17 cellular contexts compared by ENCODE assay signal in the genomic region with DNA sequence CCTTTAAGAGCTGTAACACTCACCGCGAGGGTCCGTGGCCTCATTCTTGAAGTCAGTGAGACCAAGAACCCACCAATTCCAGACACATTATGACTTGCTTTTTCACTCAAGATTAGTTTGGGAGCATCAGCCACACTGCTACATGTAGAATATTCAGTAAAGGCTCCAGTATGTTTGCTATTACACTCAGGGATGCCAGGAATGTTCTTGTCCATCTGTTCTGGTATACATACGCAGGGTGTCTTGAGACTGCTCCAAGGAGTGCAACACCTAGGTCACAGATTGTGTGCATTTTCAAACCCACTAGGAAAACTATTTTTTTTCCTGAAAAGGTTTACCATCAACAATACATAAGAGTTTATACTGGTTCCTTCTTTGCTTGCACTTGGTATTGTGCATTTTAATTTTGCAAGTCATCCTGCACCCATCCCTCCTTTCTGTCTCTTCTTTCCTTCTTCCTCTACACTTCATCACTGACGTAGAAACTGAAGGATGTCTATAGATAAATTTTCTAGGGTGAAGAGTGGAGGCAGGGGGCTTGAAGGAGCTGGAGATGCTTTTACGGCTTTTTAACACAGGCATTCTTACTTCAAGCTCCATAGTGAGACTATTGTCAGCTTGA. TPM values are rescaled to one million over a fixed set of nuclear protein-coding genes. Genes with fewer than 3 reads are reported as not detected.
DNase-seq lines count a peak whose midpoint lies in the region; ATAC-seq and TF ChIP-seq lines count a peak whose summit lies in the region.
"Had no signal": no experiment of that assay in that cellular context is flagged by ENCODE, and none has a peak within 500 bp of the region (broad histone marks: within the 10 kb centered on the region; RNA-seq: fewer than 3 reads in every experiment).

No MANE protein-coding gene starts in this region.

- POLR2A ChIA-PET in SK-N-SH (lab: Yijun Ruan, JAX): no interaction called here

- no peaks in the 10 kb centered on the region for H3K36me3 Mint-ChIP-seq in CD14-positive monocyte

- H3K36me3 ChIP-seq in SK-N-SH (replicated peaks in 1 of 2; ENCODE audit: control insufficient read depth in 1 of 2, insufficient read depth in 2 of 2, low read length in 1 of 2) (no peaks in the 10 kb centered on the region), upper lobe of right lung (no peaks in the 10 kb centered on the region)

- ATAC-seq in SK-N-SH treated with all-trans-retinoic acid at 6 μM for 48 hours: peak; percentile 41; the same call in 1 of the 3 replicates
- ATAC-seq in upper lobe of right lung: peak; percentile 62
- ATAC-seq in GM18505 (IDR thresholded peaks at IDR 0.05; ENCODE audit: unreplicated experiment): no peak
- ATAC-seq in HG02981 (IDR thresholded peaks at IDR 0.05; ENCODE audit: unreplicated experiment): no peak

- H3K79me2 ChIP-seq in SK-N-SH (ENCODE audit: insufficient read depth): no peaks in the 10 kb centered on the region

- no peaks in the 10 kb centered on the region for H3K4me1 Mint-ChIP-seq in CD14-positive monocyte

- TF ChIP-seq POLR2A in GM18505 (IDR thresholded peaks at IDR 0.05; ENCODE audit: borderline replicate concordance, extremely low read depth, insufficient read depth, insufficient read length): no peak

- H3K4me3 Mint-ChIP-seq in CD14-positive monocyte: no peak overlapping the region
- H3K4me3 Mint-ChIP-seq: CD4-positive, alpha-beta T cell; HFFc6 had no signal

- DNase-seq in SK-N-SH: no peak
- DNase-seq in cerebellum (ENCODE audit: low spot score): peak; percentile 66
- DNase-seq in iris pigment epithelial cell (ENCODE audit: low read depth): peak; percentile 43
- no peak for DNase-seq in upper lobe of right lung
- DNase-seq in CD14-positive monocyte (ENCODE audit: low spot score): no peak
- DNase-seq: CD4-positive, alpha-beta T cell; DMS79 treated with DMSO at 0.1 percent for 48 hours; GDM1; HFFc6; MM.1S; NCI-H1105; NCI-H187; NCI-H446 treated with DMSO at 0.1 percent for 48 hours; SHP77 had no signal

- H3K27ac ChIP-seq in SK-N-SH (ENCODE audit: low read depth in 2 of 2, low read length in 1 of 2) (no peak overlapping the region), upper lobe of right lung (no peak overlapping the region)

- peaks cover 3 to 7% (median 5%) of the 10 kb centered on the region in 3 donors for H3K27me3 Mint-ChIP-seq in CD14-positive monocyte (ENCODE audit: low read depth in 3 of 3)
- H3K27me3 Mint-ChIP-seq: CD4-positive, alpha-beta T cell had no signal

- no peak overlapping the region for H3K9ac ChIP-seq in SK-N-SH

- peaks cover 0 to 6% (median 4%) of the 10 kb centered on the region in 7 donors for H3K9me3 Mint-ChIP-seq in CD14-positive monocyte
- H3K9me3 Mint-ChIP-seq: CD4-positive, alpha-beta T cell; HFFc6 had no signal

- no peak overlapping the region for H3K4me2 ChIP-seq in SK-N-SH

- intact Hi-C loops in upper lobe of right lung (cut with DNase I) (no loop called here), CD14-positive monocyte (cut with micrococcal nuclease) (no loop called here)

- no peaks in the 10 kb centered on the region for H4K20me1 ChIP-seq in SK-N-SH (ENCODE audit: insufficient read depth)

- WGBS in SK-N-SH (ENCODE audit: low lambda C conversion rate): 91% methylated on average over 6 of the region's 6 CpGs

- TF ChIP-seq EP300 in SK-N-SH (IDR thresholded peaks at IDR 0.05; ENCODE audit: borderline replicate concordance in 1 of 2, low read depth in 1 of 2, low read length in 1 of 2): no peak

- no peak overlapping the region for H2AFZ ChIP-seq in SK-N-SH (ENCODE audit: low read depth)

- TF ChIP-seq CTCF in SK-N-SH (IDR thresholded peaks at IDR 0.05): no peak
- no peak for TF ChIP-seq CTCF in upper lobe of right lung (IDR thresholded peaks at IDR 0.05)
- TF ChIP-seq CTCF in CD14-positive monocyte (IDR thresholded peaks at IDR 0.05): no peak

- no peak overlapping the region for H3K4me3 ChIP-seq in SK-N-SH (ENCODE audit: low read depth in 2 of 2, low read length in 1 of 2)
- H3K4me3 ChIP-seq in upper lobe of right lung: no peak overlapping the region

- TF ChIP-seq RAD21 in SK-N-SH (IDR thresholded peaks at IDR 0.05; ENCODE audit: low read length): no peak

- peaks cover 10% of the 10 kb centered on the region for H3F3A ChIP-seq in SK-N-SH (replicated peaks; ENCODE audit: insufficient read depth)

- CTCF ChIA-PET in SK-N-SH (lab: Yijun Ruan, JAX): interaction anchor here (1.1 kb wide), 2 partner anchors 35 to 36 kb away, joined by 3 to 4 read pairs; no protein-coding TSS in a partner anchor

- H3K27ac Mint-ChIP-seq in CD14-positive monocyte: no peak overlapping the region
- H3K27ac Mint-ChIP-seq: CD4-positive, alpha-beta T cell; HFFc6 had no signal

- H3K4me1 ChIP-seq in SK-N-SH (ENCODE audit: control insufficient read depth in 1 of 2, insufficient read depth in 2 of 2, low read depth in 1 of 2, low read length in 1 of 2): peaks cover 0 to 16% of the 10 kb centered on the region in 2 experiments; a peak in 1 of 4 replicates
- H3K4me1 ChIP-seq in upper lobe of right lung: no peaks in the 10 kb centered on the region

- H3K27me3 ChIP-seq in SK-N-SH (ENCODE audit: insufficient read depth) (no peaks in the 10 kb centered on the region), upper lobe of right lung (no peaks in the 10 kb centered on the region)

- H3K9me3 ChIP-seq in SK-N-SH: no peaks in the 10 kb centered on the region; the same call in 1 of the 2 replicates
- H3K9me3 ChIP-seq in upper lobe of right lung: no peaks in the 10 kb centered on the region

- H3K9me2 ChIP-seq in SK-N-SH: no peaks in the 10 kb centered on the region

TF ChIP-seq in SK-N-SH treated with all-trans-retinoic acid at 6 μM for 48 hours, 23 proteins besides CTCF, POLR2A, EP300 and RAD21 (continues in another document):
- TF ChIP-seq, protein P1, sequence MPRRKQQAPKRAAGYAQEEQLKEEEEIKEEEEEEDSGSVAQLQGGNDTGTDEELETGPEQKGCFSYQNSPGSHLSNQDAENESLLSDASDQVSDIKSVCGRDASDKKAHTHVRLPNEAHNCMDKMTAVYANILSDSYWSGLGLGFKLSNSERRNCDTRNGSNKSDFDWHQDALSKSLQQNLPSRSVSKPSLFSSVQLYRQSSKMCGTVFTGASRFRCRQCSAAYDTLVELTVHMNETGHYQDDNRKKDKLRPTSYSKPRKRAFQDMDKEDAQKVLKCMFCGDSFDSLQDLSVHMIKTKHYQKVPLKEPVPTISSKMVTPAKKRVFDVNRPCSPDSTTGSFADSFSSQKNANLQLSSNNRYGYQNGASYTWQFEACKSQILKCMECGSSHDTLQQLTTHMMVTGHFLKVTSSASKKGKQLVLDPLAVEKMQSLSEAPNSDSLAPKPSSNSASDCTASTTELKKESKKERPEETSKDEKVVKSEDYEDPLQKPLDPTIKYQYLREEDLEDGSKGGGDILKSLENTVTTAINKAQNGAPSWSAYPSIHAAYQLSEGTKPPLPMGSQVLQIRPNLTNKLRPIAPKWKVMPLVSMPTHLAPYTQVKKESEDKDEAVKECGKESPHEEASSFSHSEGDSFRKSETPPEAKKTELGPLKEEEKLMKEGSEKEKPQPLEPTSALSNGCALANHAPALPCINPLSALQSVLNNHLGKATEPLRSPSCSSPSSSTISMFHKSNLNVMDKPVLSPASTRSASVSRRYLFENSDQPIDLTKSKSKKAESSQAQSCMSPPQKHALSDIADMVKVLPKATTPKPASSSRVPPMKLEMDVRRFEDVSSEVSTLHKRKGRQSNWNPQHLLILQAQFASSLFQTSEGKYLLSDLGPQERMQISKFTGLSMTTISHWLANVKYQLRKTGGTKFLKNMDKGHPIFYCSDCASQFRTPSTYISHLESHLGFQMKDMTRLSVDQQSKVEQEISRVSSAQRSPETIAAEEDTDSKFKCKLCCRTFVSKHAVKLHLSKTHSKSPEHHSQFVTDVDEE (CRISPR knock-in tag; IDR thresholded peaks at IDR 0.05): no peak
- TF ChIP-seq OSR1 (CRISPR knock-in tag; IDR thresholded peaks at IDR 0.05): no peak
- TF ChIP-seq ZNF70 (CRISPR knock-in tag; IDR thresholded peaks at IDR 0.05): no peak
- no peak for TF ChIP-seq CSDC2 (CRISPR knock-in tag; IDR thresholded peaks at IDR 0.05)
- TF ChIP-seq TOX (CRISPR knock-in tag; IDR thresholded peaks at IDR 0.05; ENCODE audit: borderline replicate concordance): no peak
- no peak for TF ChIP-seq ZNF8 (CRISPR knock-in tag; IDR thresholded peaks at IDR 0.05)
- TF ChIP-seq ARNTL (CRISPR knock-in tag; IDR thresholded peaks at IDR 0.05; ENCODE audit: borderline replicate concordance, low read depth): no peak

TF ChIP-seq in SK-N-SH, 30 proteins besides CTCF, POLR2A, EP300 and RAD21 (continues in another document):
- TF ChIP-seq, protein P2, sequence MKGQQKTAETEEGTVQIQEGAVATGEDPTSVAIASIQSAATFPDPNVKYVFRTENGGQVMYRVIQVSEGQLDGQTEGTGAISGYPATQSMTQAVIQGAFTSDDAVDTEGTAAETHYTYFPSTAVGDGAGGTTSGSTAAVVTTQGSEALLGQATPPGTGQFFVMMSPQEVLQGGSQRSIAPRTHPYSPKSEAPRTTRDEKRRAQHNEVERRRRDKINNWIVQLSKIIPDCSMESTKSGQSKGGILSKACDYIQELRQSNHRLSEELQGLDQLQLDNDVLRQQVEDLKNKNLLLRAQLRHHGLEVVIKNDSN (IDR thresholded peaks at IDR 0.05; ENCODE audit: borderline replicate concordance, low read depth): no peak
- no peak for TF ChIP-seq JUND (IDR thresholded peaks at IDR 0.05)

RNA-seq across cellular contexts. Expression of a gene that starts 35.3 kb away (rescaled TPM):
- polyA plus RNA-seq in SK-N-SH (2012; rRNA removed) (7.8 and 11.1 TPM in 2 replicates), CD14-positive monocyte (not detected)
- polyA plus RNA-seq in SK-N-SH (2012; cell fraction: cytosol; rRNA removed): 10.0 and 10.6 TPM in 2 replicates
- polyA plus RNA-seq in SK-N-SH (2012; cell fraction: nucleus; rRNA removed): 9.4 and 21.8 TPM in 2 replicates
- total RNA-seq in cerebellum (502 TPM), upper lobe of right lung (44.0 TPM)

Comparison
In these comparisons a context has a peak if more than half of its experiments do, and no peak if none do; other contexts are left out.
1. ATAC-seq: peak in SK-N-SH treated with all-trans-retinoic acid at 6 μM for 48 hours (single experiment) and upper lobe of right lung (single experiment); none in GM18505 (single experiment) and HG02981 (single experiment).
2. DNase-seq: peak in cerebellum (single experiment) and iris pigment epithelial cell (single experiment); none in SK-N-SH (single experiment), upper lobe of right lung (single experiment) and CD14-positive monocyte (single experiment).
3. RNA of a gene that starts 35.3 kb away (total RNA-seq): 502 TPM in cerebellum (single experiment); 44.0 TPM in upper lobe of right lung (single experiment); every median in the first group is over 10 times any median in the second.